In the genomic region with DNA sequence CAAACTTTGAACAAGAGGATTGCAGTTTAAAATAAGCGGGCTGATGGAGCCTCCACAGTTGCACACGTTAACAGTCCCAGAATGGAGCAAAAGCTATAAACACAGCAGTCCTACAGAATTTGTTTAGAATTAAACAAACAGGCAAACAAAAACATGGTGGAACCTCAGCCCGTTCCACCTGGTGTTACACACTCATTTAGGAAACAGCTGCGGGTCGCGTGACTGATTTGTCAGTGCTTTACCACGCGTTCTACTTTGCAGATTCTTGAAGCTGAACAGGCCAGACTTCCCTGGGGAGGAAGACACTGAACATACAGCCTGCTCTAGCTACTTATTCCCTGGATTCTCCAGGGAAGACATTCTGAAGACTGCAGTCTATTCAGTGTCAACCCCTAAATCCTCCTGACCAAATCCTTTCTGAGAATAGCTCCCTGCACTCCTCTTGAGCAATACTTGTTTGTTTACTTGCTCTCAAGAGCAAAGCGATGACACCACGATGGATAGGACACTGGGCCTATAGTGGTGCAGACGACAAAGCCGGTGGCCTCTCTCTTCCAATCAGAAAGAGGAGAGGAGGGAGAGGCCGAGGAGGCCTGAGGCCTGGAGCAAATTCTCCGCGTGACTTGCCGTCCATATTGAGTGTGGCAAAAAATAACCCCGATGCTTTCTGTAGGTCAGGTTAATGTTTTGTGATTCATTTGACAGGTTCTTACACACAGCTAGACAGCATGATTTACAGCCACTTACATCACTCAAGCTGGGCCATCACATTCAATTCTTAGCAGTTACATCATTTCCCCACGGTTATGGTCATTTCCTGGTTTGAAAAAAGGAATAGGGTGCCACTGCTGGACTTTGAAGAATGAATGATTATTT, we compare ENCODE assay signal across 8 cellular contexts. TPM values are rescaled to one million over a fixed set of nuclear protein-coding genes. Genes with fewer than 3 reads are reported as not detected.
DNase-seq lines count a peak whose midpoint lies in the region; ATAC-seq, FAIRE-seq and TF ChIP-seq lines count a peak whose summit lies in the region.

No MANE protein-coding gene starts in this region.

- H2AFZ ChIP-seq in keratinocyte (ENCODE audit: control insufficient read depth, low read length) = peak overlapping the region; percentile 78

- peak overlapping the region; percentile 78 for H3K9ac ChIP-seq in keratinocyte (ENCODE audit: control insufficient read depth, extremely low read depth, insufficient read depth, low read length)

- TF ChIP-seq CTCF in keratinocyte (optimal IDR thresholded peaks at IDR 0.05 in 1 of 3, IDR thresholded peaks at IDR 0.05 in 1 of 3, conservative IDR thresholded peaks at IDR 0.05 in 1 of 3; ENCODE audit: extremely low read depth in 1 of 3, insufficient read depth in 2 of 3, low read length in 3 of 3) = no peak

- H3K36me3 ChIP-seq in keratinocyte (ENCODE audit: control insufficient read depth in 2 of 2, extremely low read depth in 1 of 2, insufficient read depth in 2 of 2, low read length in 2 of 2) = no peaks in the 10 kb centered on the region

- FAIRE-seq in GM19239 (lab: Jason Lieb, UNC) (peak; percentile 96), keratinocyte (lab: Jason Lieb, UNC) (peak; percentile 62)

- DNase-seq in AML-193 (lab: John Stamatoyannopoulos, UW) = peak; percentile 95 to 97
- peak; percentile 79 for DNase-seq in GM19239 (ENCODE audit: insufficient read length, low spot score)
- peak; percentile 98 for DNase-seq in NCI-H460 (ENCODE audit: extremely low read depth, low read depth)
- peak; percentile 78 for DNase-seq in activated CD4-positive, CD25-positive, alpha-beta regulatory T cell treated with anti-CD3 and anti-CD28 coated beads, Interleukin-2, amount 50 U/mL, for 72 hours
- DNase-seq in cerebellum (ENCODE audit: low spot score) = peak; percentile 97
- peak; percentile 91 for DNase-seq in keratinocyte (ENCODE audit: low read depth, low spot score)
- DNase-seq in stimulated activated CD4-positive, alpha-beta T cell treated with anti-CD3 and anti-CD28 coated beads, Interleukin-12 subunit alpha, Interleukin-12 subunit beta, amount 100 ng/mL, for 48 hours (ENCODE audit: low read depth in 2 of 3, low spot score in 1 of 3) = peak; percentile 76 to 85 (median 77)

- H3K79me2 ChIP-seq in keratinocyte (ENCODE audit: control insufficient read depth, insufficient read depth, low read length) = peaks cover 8% of the 10 kb centered on the region

- peak overlapping the region in 2 of 3 experiments; percentile 6 to 58 for H3K4me3 ChIP-seq in keratinocyte (ENCODE audit: control insufficient read depth in 2 of 3, extremely low read depth in 1 of 3, insufficient read depth in 2 of 3, low read depth in 1 of 3, low read length in 3 of 3)

- dilution Hi-C loops in keratinocyte (cut with MboI; ENCODE audit: extremely low pct_ligation_motif_present, low sequenced_read_pairs) = no loop called here

- H3K4me1 ChIP-seq in keratinocyte (ENCODE audit: control insufficient read depth, extremely low read depth, insufficient read depth, low read length) = peaks cover 17% of the 10 kb centered on the region

- no peaks in the 10 kb centered on the region for H3K27me3 ChIP-seq in keratinocyte (ENCODE audit: control insufficient read depth, extremely low read depth, insufficient read depth, low read length)

- H4K20me1 ChIP-seq in keratinocyte (ENCODE audit: control insufficient read depth, extremely low read depth, insufficient read depth, low read length) = peaks cover 3% of the 10 kb centered on the region

- peak overlapping the region; percentile 98 for H3K27ac ChIP-seq in keratinocyte (ENCODE audit: control insufficient read depth, insufficient read depth, low read length)

- ATAC-seq in HG03439 (IDR thresholded peaks at IDR 0.05; ENCODE audit: unreplicated experiment) = peak; percentile 49

- no peaks in the 10 kb centered on the region for H3K9me3 ChIP-seq in keratinocyte (ENCODE audit: control insufficient read depth, low read depth, low read length)

- peak overlapping the region; percentile 84 for H3K4me2 ChIP-seq in keratinocyte (ENCODE audit: control insufficient read depth, extremely low read depth, insufficient read depth, low read depth, low read length)

- no peaks in the 10 kb centered on the region for H3K9me1 ChIP-seq in keratinocyte (ENCODE audit: control insufficient read depth, extremely low read depth, insufficient read depth, low read length)

RNA-seq across cellular contexts. Expression of gene MAP1LC3B, which starts 4.0 kb away (rescaled TPM):
- total RNA-seq in NCI-H460 (2014; rRNA removed; shearing (Covaris generic)) = 33.6 and 42.9 TPM in 2 replicates
- polyA plus RNA-seq in NCI-H460 (2014; cell fraction: nucleus; rRNA removed) = 6.2 and 11.0 TPM in 2 replicates
- 36.3 TPM for total RNA-seq in cerebellum
- polyA plus RNA-seq in keratinocyte = 43.6 to 50.3 TPM (median 46.3 TPM) in 3 replicates
- polyA plus RNA-seq in keratinocyte (2011; ENCODE audit: low read depth) = 218 TPM
- polyA plus RNA-seq in keratinocyte (2011; cell fraction: cytosol; rRNA removed) = 61.5 and 109 TPM in 2 replicates
- polyA plus RNA-seq in keratinocyte (2011; cell fraction: nucleus; rRNA removed) = 39.9 and 43.2 TPM in 2 replicates
- polyA plus RNA-seq in keratinocyte (2012; ENCODE audit: low replicate concordance) = 71.2 and 175 TPM in 2 replicates
- 15.2 to 23.2 TPM (median 20.6 TPM) in 3 replicates for polyA minus RNA-seq in keratinocyte
- polyA minus RNA-seq in keratinocyte (2011; cell fraction: cytosol; rRNA and poly(A)+ RNA removed) = 37.2 TPM
- polyA minus RNA-seq in keratinocyte (2011; cell fraction: nucleus; rRNA and poly(A)+ RNA removed) = 12.5 and 26.0 TPM in 2 replicates

RNA-seq across cellular contexts. Expression of gene FBXO31, which starts 4.6 kb away (rescaled TPM):
- total RNA-seq in NCI-H460 (2014; rRNA removed; shearing (Covaris generic)) = 7.0 and 9.1 TPM in 2 replicates
- 26.4 and 35.7 TPM in 2 replicates for polyA plus RNA-seq in NCI-H460 (2014; cell fraction: nucleus; rRNA removed)
- 28.9 TPM for total RNA-seq in cerebellum
- polyA plus RNA-seq in keratinocyte = 12.9 to 22.3 TPM (median 17.0 TPM) in 3 replicates
- 20.8 TPM for polyA plus RNA-seq in keratinocyte (2011; ENCODE audit: low read depth)
- 8.0 and 13.7 TPM in 2 replicates for polyA plus RNA-seq in keratinocyte (2011; cell fraction: cytosol; rRNA removed)
- 35.0 and 40.8 TPM in 2 replicates for polyA plus RNA-seq in keratinocyte (2011; cell fraction: nucleus; rRNA removed)
- 14.9 and 18.8 TPM in 2 replicates for polyA plus RNA-seq in keratinocyte (2012; ENCODE audit: low replicate concordance)
- 27.3 to 33.0 TPM (median 30.5 TPM) in 3 replicates for polyA minus RNA-seq in keratinocyte
- 20.0 TPM for polyA minus RNA-seq in keratinocyte (2011; cell fraction: cytosol; rRNA and poly(A)+ RNA removed)
- polyA minus RNA-seq in keratinocyte (2011; cell fraction: nucleus; rRNA and poly(A)+ RNA removed) = 25.2 and 38.7 TPM in 2 replicates

Comparison
In these comparisons a context has a peak if more than half of its experiments do, and no peak if none do; other contexts are left out.
1. Peak in every context shown above with its lines: DNase-seq, ATAC-seq, H3K4me3 ChIP-seq and H3K27ac ChIP-seq.